ENCODE assay signal across 25 cellular contexts in genomic region chr7:154287370-154287769, GRCh38.
"Had no signal": no experiment of that assay in that cellular context is flagged by ENCODE, and none has a peak within 500 bp of the region (broad histone marks: within the 10 kb centered on the region; RNA-seq: fewer than 3 reads in every experiment).

No MANE protein-coding gene starts in this region.

- H3K4me3 Mint-ChIP-seq: activated CD4-positive, alpha-beta T cell treated with anti-CD3 and anti-CD28 coated beads, Interleukin-2, amount 10 ng/mL, durations not matched to agents 24 days and 14 days; activated CD8-positive, alpha-beta memory T cell treated with anti-CD3 and anti-CD28 coated beads, Interleukin-2, amount 10 ng/mL, durations not matched to agents 7 days and 5 days; activated CD8-positive, alpha-beta T cell treated with anti-CD3 and anti-CD28 coated beads for 36 hours; activated T-helper 1 cell treated with anti-CD3 and anti-CD28 coated beads, Interleukin-12 subunit alpha, Interleukin-12 subunit beta, Interleukin-2, Interleukin-4 antibody, amounts not matched to agents 30 ng/mL and 10 ng/mL and 1 ng/mL, durations not matched to agents 14 hours and 24 hours and 36 hours; brain; naive B cell; neural crest cell; T-helper 1 cell treated with Interleukin-12 subunit alpha and Interleukin-12 subunit beta and Interleukin-4 antibody, amounts not matched to agents 30 μg/mL and 1 μg/mL, for 36 hours; type B pancreatic cell had no signal

- H3K27me3 ChIP-seq: dorsolateral prefrontal cortex, esophagus squamous epithelium, gastrocnemius medialis, vagina had no signal

- H3K4me1 Mint-ChIP-seq: activated CD4-positive, alpha-beta T cell treated with anti-CD3 and anti-CD28 coated beads, Interleukin-2, amount 10 ng/mL, durations not matched to agents 24 days and 14 days; activated CD8-positive, alpha-beta memory T cell treated with anti-CD3 and anti-CD28 coated beads, Interleukin-2, amount 10 ng/mL, durations not matched to agents 7 days and 5 days; brain; naive B cell; neural crest cell had no signal

- ATAC-seq: activated CD4-positive, CD25-positive, alpha-beta regulatory T cell treated with anti-CD3 and anti-CD28 coated beads, Interleukin-2, amount 50 U/mL, for 24 hours; activated CD8-positive, alpha-beta memory T cell treated with anti-CD3 and anti-CD28 coated beads, Interleukin-2, amount 10 ng/mL, durations not matched to agents 7 days and 5 days; activated CD8-positive, alpha-beta T cell treated with anti-CD3 and anti-CD28 coated beads for 36 hours; activated naive CD4-positive, alpha-beta T cell treated with anti-CD3 and anti-CD28 coated beads, Interleukin-2, amount 50 U/mL, for 72 hours; gastrocnemius medialis; left cardiac atrium had no signal

- H3K9me3 Mint-ChIP-seq: activated CD4-positive, alpha-beta T cell treated with anti-CD3 and anti-CD28 coated beads, Interleukin-2, amount 10 ng/mL, durations not matched to agents 24 days and 14 days; activated CD8-positive, alpha-beta T cell treated with anti-CD3 and anti-CD28 coated beads for 36 hours; neural crest cell; type B pancreatic cell had no signal

- H3K27me3 Mint-ChIP-seq: activated CD4-positive, alpha-beta T cell treated with anti-CD3 and anti-CD28 coated beads, Interleukin-2, amount 10 ng/mL, durations not matched to agents 24 days and 14 days; activated CD8-positive, alpha-beta memory T cell treated with anti-CD3 and anti-CD28 coated beads, Interleukin-2, amount 10 ng/mL, durations not matched to agents 7 days and 5 days; activated CD8-positive, alpha-beta T cell treated with anti-CD3 and anti-CD28 coated beads for 36 hours; naive B cell had no signal

- H3K9me3 ChIP-seq: gastrocnemius medialis, prostate gland, thoracic aorta, vagina had no signal

- H3K27ac Mint-ChIP-seq: activated CD4-positive, alpha-beta T cell treated with anti-CD3 and anti-CD28 coated beads, Interleukin-2, amount 10 ng/mL, durations not matched to agents 24 days and 14 days; activated CD8-positive, alpha-beta memory T cell treated with anti-CD3 and anti-CD28 coated beads, Interleukin-2, amount 10 ng/mL, durations not matched to agents 7 days and 5 days; activated CD8-positive, alpha-beta T cell treated with anti-CD3 and anti-CD28 coated beads for 36 hours; activated naive CD4-positive, alpha-beta T cell treated with anti-CD3 and anti-CD28 coated beads, Interleukin-2, amount 50 U/mL, for 72 hours; activated T-helper 1 cell treated with anti-CD3 and anti-CD28 coated beads, Interleukin-12 subunit alpha, Interleukin-12 subunit beta, Interleukin-2, Interleukin-4 antibody, amounts not matched to agents 30 ng/mL and 10 ng/mL and 1 ng/mL, durations not matched to agents 14 hours and 24 hours and 36 hours; T-helper 1 cell treated with Interleukin-12 subunit alpha and Interleukin-12 subunit beta and Interleukin-4 antibody, amounts not matched to agents 30 μg/mL and 1 μg/mL, for 36 hours; type B pancreatic cell had no signal

- H3K4me1 ChIP-seq: esophagus squamous epithelium, gastrocnemius medialis, prostate gland, vagina had no signal

- H3K36me3 ChIP-seq: esophagus squamous epithelium, gastrocnemius medialis, prostate gland, thoracic aorta, vagina had no signal

- H3K36me3 Mint-ChIP-seq: activated CD8-positive, alpha-beta memory T cell treated with anti-CD3 and anti-CD28 coated beads, Interleukin-2, amount 10 ng/mL, durations not matched to agents 7 days and 5 days; activated naive CD4-positive, alpha-beta T cell treated with anti-CD3 and anti-CD28 coated beads, Interleukin-2, amount 50 U/mL, for 72 hours; brain; naive B cell; type B pancreatic cell had no signal

- H3K27ac ChIP-seq: dorsolateral prefrontal cortex, esophagus squamous epithelium, gastrocnemius medialis, prostate gland, thoracic aorta, vagina had no signal

- H3K4me3 ChIP-seq: dorsolateral prefrontal cortex, esophagus squamous epithelium, gastrocnemius medialis, prostate gland, thoracic aorta, vagina had no signal

- FAIRE-seq: colon, islet of Langerhans had no signal

- DNase-seq: activated CD4-positive, alpha-beta T cell treated with anti-CD3 and anti-CD28 coated beads, Interleukin-2, amount 10 ng/mL, durations not matched to agents 24 days and 14 days; activated CD8-positive, alpha-beta memory T cell treated with anti-CD3 and anti-CD28 coated beads, Interleukin-2, amount 10 ng/mL, durations not matched to agents 7 days and 5 days; activated CD8-positive, alpha-beta T cell treated with anti-CD3 and anti-CD28 coated beads for 36 hours; activated gamma-delta T cell treated with Interleukin-2 at 50 U/mL for 16 hours; aorta; esophagus squamous epithelium; gastrocnemius medialis; left cardiac atrium; mesenchymal stem cell; naive B cell; stimulated activated CD4-positive, alpha-beta T cell treated with anti-CD3 and anti-CD28 coated beads, Interleukin-4, amount 100 ng/mL, for 24 hours; stimulated activated naive CD4-positive, alpha-beta T cell treated with Interleukin-2 at 50 U/mL for 16 hours had no signal
